ENCODE assay signal across 10 cellular contexts in the genomic region with DNA sequence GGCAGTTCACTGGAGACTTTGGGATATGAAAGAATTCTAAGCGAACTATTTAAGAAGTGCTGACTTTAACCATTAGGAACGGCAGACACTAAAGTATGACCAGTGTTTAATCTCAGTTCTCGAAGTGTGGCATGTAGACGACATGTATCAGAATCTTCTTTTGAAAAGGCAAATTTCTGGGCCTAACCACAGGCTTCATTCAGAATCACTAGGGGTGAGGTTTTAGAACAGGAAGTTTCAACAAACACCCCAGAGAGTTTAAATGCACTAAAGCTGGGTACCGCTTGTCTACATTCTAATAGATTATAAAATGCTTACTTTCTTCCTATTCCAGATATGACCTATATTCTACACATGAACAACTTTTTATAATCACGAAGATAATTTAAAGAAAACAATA.
A peak's percentile ranks its signal among the peaks of the same experiment; 100 is the strongest.
DNase-seq lines count a peak whose midpoint lies in the region; ATAC-seq, FAIRE-seq and TF ChIP-seq lines count a peak whose summit lies in the region.
"Had no signal": no experiment of that assay in that cellular context is flagged by ENCODE, and none has a peak within 500 bp of the region (broad histone marks: within the 10 kb centered on the region; RNA-seq: fewer than 3 reads in every experiment).

No MANE protein-coding gene starts in this region.

- peak overlapping the region in 6 of 8 donors; percentile 22 to 64 (median 32) for H3K4me3 Mint-ChIP-seq in CD4-positive, alpha-beta memory T cell
- peak overlapping the region; percentile 15 for H3K4me3 Mint-ChIP-seq in activated CD8-positive, alpha-beta T cell treated with anti-CD3 and anti-CD28 coated beads for 36 hours

- no peaks in the 10 kb centered on the region for H3K9me3 ChIP-seq in CD4-positive, alpha-beta memory T cell (ENCODE audit: control insufficient read depth in 1 of 2, low read length in 2 of 2)
- no peaks in the 10 kb centered on the region for H3K9me3 ChIP-seq in right lobe of liver

- ATAC-seq in GM19328 (IDR thresholded peaks at IDR 0.05; ENCODE audit: unreplicated experiment) (peak; percentile 67), HG03060 (IDR thresholded peaks at IDR 0.05; ENCODE audit: low read depth, unreplicated experiment) (peak; percentile 87), right lobe of liver (no peak)
- peak; percentile 74 for ATAC-seq in activated CD8-positive, alpha-beta T cell treated with anti-CD3 and anti-CD28 coated beads for 36 hours

- no peaks in the 10 kb centered on the region for H3K27me3 Mint-ChIP-seq in CD4-positive, alpha-beta memory T cell
- H3K27me3 Mint-ChIP-seq in activated CD8-positive, alpha-beta T cell treated with anti-CD3 and anti-CD28 coated beads for 36 hours = no peaks in the 10 kb centered on the region

- H3K9me3 Mint-ChIP-seq in CD4-positive, alpha-beta memory T cell = peaks cover 0 to 3% (median 0%) of the 10 kb centered on the region in 8 donors
- peaks cover 13% of the 10 kb centered on the region for H3K9me3 Mint-ChIP-seq in activated CD8-positive, alpha-beta T cell treated with anti-CD3 and anti-CD28 coated beads for 36 hours

- peak overlapping the region; percentile 8 to 86 (median 85) for H3K27ac Mint-ChIP-seq in CD4-positive, alpha-beta memory T cell
- H3K27ac Mint-ChIP-seq in activated CD8-positive, alpha-beta T cell treated with anti-CD3 and anti-CD28 coated beads for 36 hours = peak overlapping the region; percentile 82

- no peak overlapping the region for H3K4me3 ChIP-seq in CD4-positive, alpha-beta memory T cell (ENCODE audit: low read length in 2 of 2)
- no peak overlapping the region for H3K4me3 ChIP-seq in right lobe of liver

- peaks cover 75% of the 10 kb centered on the region for H3K4me1 ChIP-seq in CD4-positive, alpha-beta memory T cell (ENCODE audit: insufficient read depth, low read length)
- H3K4me1 ChIP-seq in right lobe of liver = no peaks in the 10 kb centered on the region

- peak; percentile 30 to 52 (median 41) for DNase-seq in CD4-positive, alpha-beta memory T cell
- DNase-seq in activated CD8-positive, alpha-beta T cell treated with anti-CD3 and anti-CD28 coated beads for 36 hours = no peak
- no peak for DNase-seq in UCSD-AML1 (lab: John Stamatoyannopoulos, UW; ENCODE audit: unreplicated experiment)
- DNase-seq in urothelium cell line (ENCODE audit: low spot score) = no peak
- no peak for DNase-seq in islet precursor cell
- no peak for DNase-seq in right lobe of liver
- DNase-seq: stimulated activated CD8-positive, alpha-beta memory T cell treated with anti-CD3 and anti-CD28 coated beads, Interleukin-4, amount 100 ng/mL, for 48 hours had no signal

- H3K27me3 ChIP-seq in CD4-positive, alpha-beta memory T cell (ENCODE audit: insufficient read depth, low read length) = no peaks in the 10 kb centered on the region
- H3K27me3 ChIP-seq in right lobe of liver = no peaks in the 10 kb centered on the region

- POLR2A ChIA-PET in CD4-positive, alpha-beta memory T cell (lab: Charles Lee; ENCODE audit: partially characterized antibody) = interaction anchor here (0.7 to 2.6 kb wide), 6 partner anchors 11 to 181 kb away, joined by 3 to 7 read pairs (median 3); partner anchors contain the start of gene ANKRD44
- POLR2A ChIA-PET in activated CD8-positive, alpha-beta T cell treated with anti-CD3 and anti-CD28 coated beads for 36 hours (lab: Charles Lee) = no interaction called here

- H3K36me3 Mint-ChIP-seq in CD4-positive, alpha-beta memory T cell = peaks cover 54 to 63% of the 10 kb centered on the region in 2 donors
- peaks cover 66% of the 10 kb centered on the region for H3K36me3 Mint-ChIP-seq in activated CD8-positive, alpha-beta T cell treated with anti-CD3 and anti-CD28 coated beads for 36 hours (ENCODE audit: low read depth)

- H3K36me3 ChIP-seq in CD4-positive, alpha-beta memory T cell (ENCODE audit: insufficient read depth, low read length) = peaks cover 27% of the 10 kb centered on the region
- peaks cover 0 to 3% (median 0%) of the 10 kb centered on the region in 4 donors for H3K36me3 ChIP-seq in right lobe of liver

- WGBS in right lobe of liver (ENCODE audit: insufficient coverage, low coverage, low lambda C conversion rate, missing lambda C conversion rate) = 58% methylated on average over 6 of the region's 6 CpGs

- peaks cover 57 to 84% (median 67%) of the 10 kb centered on the region in 4 donors for H3K4me1 Mint-ChIP-seq in CD4-positive, alpha-beta memory T cell
- H3K4me1 Mint-ChIP-seq in activated CD8-positive, alpha-beta T cell treated with anti-CD3 and anti-CD28 coated beads for 36 hours (ENCODE audit: low read depth) = peaks cover 73% of the 10 kb centered on the region

- intact Hi-C loops in CD4-positive, alpha-beta memory T cell (cut with micrococcal nuclease) = loop anchor here (2.0 to 5.0 kb wide), 4 partner anchors 14 to 37 kb away; no protein-coding TSS in a partner anchor
- intact Hi-C loops in activated CD8-positive, alpha-beta T cell treated with anti-CD3 and anti-CD28 coated beads for 36 hours (cut with micrococcal nuclease) = no loop called here
- intact Hi-C loops in right lobe of liver (cut with DNase I) = no loop called here

- FAIRE-seq in urothelium cell line (lab: Jason Lieb, UNC) = no peak

- TF ChIP-seq CTCF in activated CD8-positive, alpha-beta T cell treated with anti-CD3 and anti-CD28 coated beads for 36 hours (IDR thresholded peaks at IDR 0.05) = no peak
- no peak for TF ChIP-seq CTCF in right lobe of liver (IDR thresholded peaks at IDR 0.05)

- CTCF ChIA-PET in CD4-positive, alpha-beta memory T cell (lab: Charles Lee; ENCODE audit: partially characterized antibody) = interaction anchor here (0.8 to 5.8 kb wide), 2 partner anchors 16 to 236 kb away, joined by 3 to 52 read pairs; no protein-coding TSS in a partner anchor
- CTCF ChIA-PET in activated CD8-positive, alpha-beta T cell treated with anti-CD3 and anti-CD28 coated beads for 36 hours (lab: Charles Lee) = no interaction called here

- no peak for TF ChIP-seq POLR2A in right lobe of liver (IDR thresholded peaks at IDR 0.05)

- H3K27ac ChIP-seq in CD4-positive, alpha-beta memory T cell (ENCODE audit: low read depth, low read length) = no peak overlapping the region
- H3K27ac ChIP-seq in right lobe of liver = no peak overlapping the region
- H3K27ac ChIP-seq: VCaP had no signal

Comparison
In these comparisons a context has a peak if more than half of its experiments do, and no peak if none do; other contexts are left out.
1. DNase-seq: peak in CD4-positive, alpha-beta memory T cell (5 of 5); none in activated CD8-positive, alpha-beta T cell treated with anti-CD3 and anti-CD28 coated beads for 36 hours (single experiment), UCSD-AML1 (single experiment), urothelium cell line (single experiment), islet precursor cell (single experiment) and right lobe of liver (0 of 3).
2. ATAC-seq: peak in GM19328 (single experiment), HG03060 (single experiment) and activated CD8-positive, alpha-beta T cell treated with anti-CD3 and anti-CD28 coated beads for 36 hours (single experiment); none in right lobe of liver (0 of 4).